In genomic region chr6:53979468-53980067, GRCh38 we compare ENCODE assay signal across 8 cellular contexts.
DNase-seq lines count a peak whose midpoint lies in the region; ATAC-seq, FAIRE-seq and TF ChIP-seq lines count a peak whose summit lies in the region.

No MANE protein-coding gene starts in this region.

- no peak overlapping the region for H2AK5ac ChIP-seq in mesendoderm (ENCODE audit: low read length)

- H3K4me1 ChIP-seq in breast epithelium (no peaks in the 10 kb centered on the region), mesendoderm (ENCODE audit: control insufficient read depth, low read depth, low read length) (no peaks in the 10 kb centered on the region)

- H3K23ac ChIP-seq in mesendoderm (ENCODE audit: low read length): no peak overlapping the region

- H3K4ac ChIP-seq in mesendoderm (ENCODE audit: low read depth, low read length): no peak overlapping the region

- no peak overlapping the region for H3K56ac ChIP-seq in mesendoderm (ENCODE audit: low read length)

- no peaks in the 10 kb centered on the region for H3K79me2 ChIP-seq in mesendoderm (ENCODE audit: control insufficient read depth, insufficient read depth, low read length)

- peak; percentile 56 to 67 (median 56) for TF ChIP-seq CTCF in breast epithelium (IDR thresholded peaks at IDR 0.05)

- H2BK15ac ChIP-seq in mesendoderm (replicated peaks; ENCODE audit: low read depth): no peak overlapping the region

- DNase-seq in Caki2 (ENCODE audit: low read depth) (peak; percentile 37), NCI-H345 treated with DMSO at 0.1 percent for 48 hours (lab: John Stamatoyannopoulos, UW; ENCODE audit: unreplicated experiment) (peak; percentile 29), breast epithelium (ENCODE audit: low spot score in 2 of 2) (no peak), mesendoderm (peak; percentile 45), GM12891 (ENCODE audit: insufficient read length, low spot score) (no peak)
- DNase-seq in stimulated activated naive CD4-positive, alpha-beta T cell treated with Interleukin-2 at 50 U/mL for 16 hours (lab: John Stamatoyannopoulos, UW): no peak

- H3K79me1 ChIP-seq in mesendoderm (ENCODE audit: low read length): no peaks in the 10 kb centered on the region

- H4K8ac ChIP-seq in mesendoderm (ENCODE audit: low read depth, low read length): no peak overlapping the region

- H2BK120ac ChIP-seq in mesendoderm (ENCODE audit: low read depth, low read length): no peak overlapping the region

- no peaks in the 10 kb centered on the region for H3K9me3 ChIP-seq in breast epithelium

- TF ChIP-seq POLR2A in breast epithelium (IDR thresholded peaks at IDR 0.05) (no peak), GM12891 (IDR thresholded peaks at IDR 0.05; ENCODE audit: low read depth, low read length) (no peak)

- no peak overlapping the region for H3K18ac ChIP-seq in mesendoderm (ENCODE audit: low read length)

- ATAC-seq in GM19395 (IDR thresholded peaks at IDR 0.05; ENCODE audit: unreplicated experiment) (peak; percentile 63), esophagus mucosa (no peak)

- H3K27ac ChIP-seq in breast epithelium (no peak overlapping the region), mesendoderm (ENCODE audit: low read depth, low read length) (no peak overlapping the region)

- no peak overlapping the region for H3K9ac ChIP-seq in mesendoderm (ENCODE audit: low read length)

- intact Hi-C loops in breast epithelium (cut with DNase I; ENCODE audit: low total_unique reads): no loop called here

- no peaks in the 10 kb centered on the region for H3K27me3 ChIP-seq in breast epithelium
- H3K27me3 ChIP-seq in mesendoderm (ENCODE audit: insufficient read depth, low read length, poor library complexity): no peaks in the 10 kb centered on the region

- no peak overlapping the region for H2BK5ac ChIP-seq in mesendoderm (ENCODE audit: low read length)

- H3K4me2 ChIP-seq in mesendoderm (ENCODE audit: low read length): no peak overlapping the region

- in situ Hi-C loops in Caki2 (cut with HindIII; ENCODE audit: low pct_unique_long_range_greater_than_20kb, low sequenced_read_pairs): no loop called here

- FAIRE-seq in GM12891 (lab: Jason Lieb, UNC): no peak

- H4K5ac ChIP-seq in mesendoderm (ENCODE audit: low read length): no peak overlapping the region

- no peaks in the 10 kb centered on the region for H3K36me3 ChIP-seq in breast epithelium
- H3K36me3 ChIP-seq in mesendoderm (ENCODE audit: control insufficient read depth, insufficient read depth, low read length): no peaks in the 10 kb centered on the region

- H3K4me3 ChIP-seq in breast epithelium (no peak overlapping the region), mesendoderm (ENCODE audit: low read length) (no peak overlapping the region)

TF ChIP-seq in GM12891, 5 proteins besides CTCF, POLR2A, EP300 and RAD21:
- TF ChIP-seq PAX5 (IDR thresholded peaks at IDR 0.05; ENCODE audit: insufficient read depth, low read length, severe bottlenecking) (no peak), TAF1 (IDR thresholded peaks at IDR 0.05; ENCODE audit: low read depth, low read length) (no peak), SPI1 (IDR thresholded peaks at IDR 0.05; ENCODE audit: low read depth, low read length) (no peak), POU2F2 (IDR thresholded peaks at IDR 0.05; ENCODE audit: low read depth, low read length) (no peak), POLR2AphosphoS5 (IDR thresholded peaks at IDR 0.05; ENCODE audit: low read depth, low read length) (no peak)
TF ChIP-seq in GM12891: peak in this region for 0.

Comparison
In these comparisons a context has a peak if more than half of its experiments do, and no peak if none do; other contexts are left out.
1. DNase-seq: peak in Caki2 (single experiment), NCI-H345 treated with DMSO at 0.1 percent for 48 hours (single experiment) and mesendoderm (single experiment); none in breast epithelium (0 of 2), stimulated activated naive CD4-positive, alpha-beta T cell treated with Interleukin-2 at 50 U/mL for 16 hours (single experiment) and GM12891 (single experiment).